Comparison of ENCODE assay signal across 16 cellular contexts in genomic region chr11:130125638-130126037, GRCh38. TPM values are rescaled to one million over a fixed set of nuclear protein-coding genes. Genes with fewer than 3 reads are reported as not detected.
DNase-seq lines count a peak whose midpoint lies in the region; ATAC-seq and TF ChIP-seq lines count a peak whose summit lies in the region.
"Had no signal": no experiment of that assay in that cellular context is flagged by ENCODE, and none has a peak within 500 bp of the region (broad histone marks: within the 10 kb centered on the region; RNA-seq: fewer than 3 reads in every experiment).

No MANE protein-coding gene starts in this region.

- peak overlapping the region; percentile 95 for H3K27ac ChIP-seq in cardiac muscle cell
- no peak overlapping the region for H3K27ac ChIP-seq in right atrium auricular region
- peak overlapping the region; percentile 90 for H3K27ac ChIP-seq in neutrophil
- H3K27ac ChIP-seq: BLaER1, GM23248 had no signal

- H3K36me3 ChIP-seq in cardiac muscle cell (peaks cover 52% of the 10 kb centered on the region), right atrium auricular region (peaks cover 63% of the 10 kb centered on the region), neutrophil (peaks cover 70% of the 10 kb centered on the region)

- DNase-seq in cardiac muscle cell (ENCODE audit: low read depth in 1 of 2, low spot score in 1 of 2) (no peak), right atrium auricular region (ENCODE audit: low spot score) (no peak), epithelial cell of proximal tubule (ENCODE audit: low read depth) (peak; percentile 22), NCI-H748 treated with DMSO at 0.1 percent for 48 hours (lab: John Stamatoyannopoulos, UW) (no peak)
- DNase-seq: 8988T; AML-193; CD4-positive, CD25-positive, alpha-beta regulatory T cell; DMS53; GF-D8; GM23248 had no signal

- H3K4me1 ChIP-seq in cardiac muscle cell (ENCODE audit: low read depth) (peaks cover 31% of the 10 kb centered on the region), right atrium auricular region (peaks cover 0 to 13% of the 10 kb centered on the region in 2 donors), neutrophil (ENCODE audit: control insufficient read depth in 1 of 2, insufficient read depth in 1 of 2, low read depth in 1 of 2, low read length in 1 of 2) (peaks cover 52 to 54% of the 10 kb centered on the region in 2 experiments)

- TF ChIP-seq CTCF in cardiac muscle cell (IDR thresholded peaks at IDR 0.05; ENCODE audit: low read depth, low read length) (no peak), right atrium auricular region (IDR thresholded peaks at IDR 0.05) (no peak), epithelial cell of proximal tubule (conservative IDR thresholded peaks at IDR 0.05; ENCODE audit: low read depth, low read length) (no peak), neutrophil (IDR thresholded peaks at IDR 0.05) (no peak)

- H3K27me3 ChIP-seq in cardiac muscle cell (no peaks in the 10 kb centered on the region), right atrium auricular region (no peaks in the 10 kb centered on the region), neutrophil (no peaks in the 10 kb centered on the region)
- H3K27me3 ChIP-seq: BLaER1 had no signal

- ATAC-seq in HG03457 (IDR thresholded peaks at IDR 0.05; ENCODE audit: unreplicated experiment) = no peak
- no peak for ATAC-seq in activated CD4-positive, CD25-positive, alpha-beta regulatory T cell treated with anti-CD3 and anti-CD28 coated beads, Interleukin-2, amount 50 U/mL, for 24 hours
- ATAC-seq: HCT116, HepG2 had no signal

- H3K9me3 ChIP-seq in cardiac muscle cell (ENCODE audit: low read depth) (no peaks in the 10 kb centered on the region), right atrium auricular region (no peaks in the 10 kb centered on the region), neutrophil (no peaks in the 10 kb centered on the region)
- H3K9me3 ChIP-seq: BLaER1 had no signal

- H3K4me3 ChIP-seq in cardiac muscle cell (no peak overlapping the region), right atrium auricular region (no peak overlapping the region), epithelial cell of proximal tubule (ENCODE audit: low read depth, low read length) (no peak overlapping the region), neutrophil (ENCODE audit: low read depth in 1 of 2, low read length in 1 of 2) (no peak overlapping the region)
- H3K4me3 ChIP-seq: BLaER1, GM23248 had no signal

RNA-seq across cellular contexts. Expression of gene ST14, which starts 33.9 kb away (rescaled TPM):
- 0.12 and 0.21 TPM in 2 replicates for total RNA-seq in cardiac muscle cell
- polyA plus RNA-seq in cardiac muscle cell = 0.61 TPM in 1 of 2 replicates, not detected in the other
- 1 to 10 TPM in 1 of 2 donors, under 1 TPM in 1; 0.85 to 6.0 TPM for total RNA-seq in right atrium auricular region
- total RNA-seq in epithelial cell of proximal tubule = 43.9 and 75.5 TPM in 2 replicates
- total RNA-seq: CD4-positive, CD25-positive, alpha-beta regulatory T cell; GM23248 had no signal
- polyA plus RNA-seq: GM23248 had no signal

RNA-seq across cellular contexts. Expression of gene APLP2, which starts 55.9 kb away (rescaled TPM):
- 469 and 608 TPM in 2 replicates for total RNA-seq in cardiac muscle cell
- 515 and 571 TPM in 2 replicates for polyA plus RNA-seq in cardiac muscle cell
- total RNA-seq in right atrium auricular region = 100 to 1,000 TPM; 326 to 454 TPM
- 323 and 548 TPM in 2 replicates for total RNA-seq in epithelial cell of proximal tubule

Comparison
In these comparisons a context has a peak if more than half of its experiments do, and no peak if none do; other contexts are left out.
1. H3K27ac ChIP-seq: peak in cardiac muscle cell (single experiment) and neutrophil (single experiment); none in right atrium auricular region (0 of 2).